In the genomic region with DNA sequence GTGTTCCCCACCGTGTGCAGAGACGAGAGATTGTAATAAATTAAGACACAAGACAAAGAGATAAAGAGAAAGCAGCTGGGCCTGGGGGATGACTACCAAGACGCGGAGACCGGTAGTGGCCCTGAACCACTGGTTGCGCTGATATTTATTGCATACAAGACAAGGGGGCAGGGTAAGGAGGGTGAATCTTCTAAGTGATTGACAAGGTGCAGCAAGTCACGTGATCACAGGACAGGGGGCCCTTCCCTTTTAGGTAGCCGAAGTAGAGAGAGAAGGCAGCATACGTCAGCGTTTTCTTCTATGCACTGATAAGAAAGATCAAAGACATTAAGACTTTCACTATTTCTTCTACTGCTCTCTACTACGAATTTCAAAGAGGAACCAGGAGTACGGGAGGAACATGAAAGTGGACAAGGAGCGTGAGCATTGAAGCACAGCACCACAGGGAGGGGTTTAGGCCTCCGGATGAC, we compare ENCODE assay signal across 18 cellular contexts. TPM values are rescaled to one million over a fixed set of nuclear protein-coding genes. Genes with fewer than 3 reads are reported as not detected.
DNase-seq lines count a peak whose midpoint lies in the region; ATAC-seq and TF ChIP-seq lines count a peak whose summit lies in the region.
"Not testable (repeated sequence)": the region's sequence is repeated elsewhere in the genome, so short reads cannot be mapped to it uniquely, and the experiment has no call there.
"Had no signal": no experiment of that assay in that cellular context is flagged by ENCODE, and none has a peak within 500 bp of the region (broad histone marks: within the 10 kb centered on the region; RNA-seq: fewer than 3 reads in every experiment).

No MANE protein-coding gene starts in this region.

- not testable (repeated sequence) for H3K4me3 ChIP-seq in GM23338

- H3K4me1 ChIP-seq in GM23338 (ENCODE audit: insufficient read depth) = peaks cover 24% of the 10 kb centered on the region

- not testable (repeated sequence) for H3K27me3 ChIP-seq in CD4-positive, alpha-beta T cell (ENCODE audit: control insufficient read depth, insufficient read depth, low read length); GM23338 (ENCODE audit: insufficient read depth)

- peaks cover 36% of the 10 kb centered on the region for H3F3A ChIP-seq in GM23338 (replicated peaks; ENCODE audit: low read depth)

- H3K27ac ChIP-seq in CD4-positive, alpha-beta T cell (ENCODE audit: low read depth, low read length); GM23338 (ENCODE audit: low read depth): not testable (repeated sequence)

- peaks cover 30% of the 10 kb centered on the region for H3K36me3 Mint-ChIP-seq in CD4-positive, alpha-beta T cell (ENCODE audit: low read depth)
- H3K36me3 Mint-ChIP-seq in GM23338 (ENCODE audit: low read depth); activated CD4-positive, alpha-beta T cell treated with anti-CD3 and anti-CD28 coated beads, Interleukin-2, amount 10 ng/mL, durations not matched to agents 7 days and 5 days (ENCODE audit: low read depth); activated naive CD4-positive, alpha-beta T cell treated with anti-CD3 and anti-CD28 coated beads for 36 hours (ENCODE audit: low read depth); nephron progenitor cell (ENCODE audit: low read depth): not testable (repeated sequence)

- not testable (repeated sequence) for H3K9me3 ChIP-seq in CD4-positive, alpha-beta T cell (ENCODE audit: control insufficient read depth, low read length)

- not testable (repeated sequence) for H3K9me2 ChIP-seq in GM23338 (ENCODE audit: insufficient read depth)

- H3K4me3 Mint-ChIP-seq in CD4-positive, alpha-beta T cell = peak overlapping the region; percentile 80
- H3K4me3 Mint-ChIP-seq in GM23338 = not testable (repeated sequence)
- H3K4me3 Mint-ChIP-seq in activated CD4-positive, alpha-beta T cell treated with anti-CD3 and anti-CD28 coated beads, Interleukin-2, amount 10 ng/mL, durations not matched to agents 7 days and 5 days = peak overlapping the region; percentile 53
- H3K4me3 Mint-ChIP-seq in activated naive CD4-positive, alpha-beta T cell treated with anti-CD3 and anti-CD28 coated beads for 36 hours = peak overlapping the region; percentile 63
- peak overlapping the region; percentile 59 for H3K4me3 Mint-ChIP-seq in nephron progenitor cell
- H3K4me3 Mint-ChIP-seq in stimulated activated naive CD8-positive, alpha-beta T cell treated with anti-CD3 and anti-CD28 coated beads, Interleukin-15, amount 100 ng/mL, for 72 hours = peak overlapping the region; percentile 56 to 62

- not testable (repeated sequence) for H4K20me1 ChIP-seq in GM23338 (replicated peaks; ENCODE audit: insufficient read depth)

- H3K27me3 Mint-ChIP-seq in CD4-positive, alpha-beta T cell; GM23338 (ENCODE audit: insufficient read depth, low read depth, poor library complexity); activated CD4-positive, alpha-beta T cell treated with anti-CD3 and anti-CD28 coated beads, Interleukin-2, amount 10 ng/mL, durations not matched to agents 7 days and 5 days; activated naive CD4-positive, alpha-beta T cell treated with anti-CD3 and anti-CD28 coated beads for 36 hours (ENCODE audit: low read depth); nephron progenitor cell (ENCODE audit: low read depth, poor library complexity); stimulated activated naive CD8-positive, alpha-beta T cell treated with anti-CD3 and anti-CD28 coated beads, Interleukin-15, amount 100 ng/mL, for 72 hours: not testable (repeated sequence)

- not testable (repeated sequence) for ATAC-seq in CD4-positive, alpha-beta T cell (ENCODE audit: poor library complexity); GM23338; stimulated activated naive CD8-positive, alpha-beta T cell treated with anti-CD3 and anti-CD28 coated beads, Interleukin-15, amount 100 ng/mL, for 72 hours

- POLR2A ChIA-PET in CD4-positive, alpha-beta T cell (lab: Charles Lee) = interaction anchor here (0.5 to 0.6 kb wide), 2 partner anchors 13 to 19 kb away, joined by 3 read pairs; no protein-coding TSS in a partner anchor
- POLR2A ChIA-PET in activated CD4-positive, alpha-beta T cell treated with anti-CD3 and anti-CD28 coated beads, Interleukin-2, amount 10 ng/mL, durations not matched to agents 7 days and 5 days (lab: Charles Lee) = not testable (repeated sequence)

- CTCF ChIA-PET in CD4-positive, alpha-beta T cell (lab: Charles Lee); activated naive CD4-positive, alpha-beta T cell treated with anti-CD3 and anti-CD28 coated beads for 36 hours (lab: Charles Lee): not testable (repeated sequence)
- CTCF ChIA-PET in activated CD4-positive, alpha-beta T cell treated with anti-CD3 and anti-CD28 coated beads, Interleukin-2, amount 10 ng/mL, durations not matched to agents 7 days and 5 days (lab: Charles Lee) = interaction anchor here (0.8 to 4.7 kb wide), 2 partner anchors 12 to 23 kb away, joined by 3 to 19 read pairs; no protein-coding TSS in a partner anchor

- intact Hi-C loops in CD4-positive, alpha-beta T cell (cut with DNase I, micrococcal nuclease) = not testable (repeated sequence)
- intact Hi-C loops in activated naive CD4-positive, alpha-beta T cell treated with anti-CD3 and anti-CD28 coated beads for 36 hours (cut with micrococcal nuclease) = loop anchor here (5.0 to 10.0 kb wide), 2 partner anchors 150 to 512 kb away; a partner anchor contains a TSS

- H3K4me1 Mint-ChIP-seq in CD4-positive, alpha-beta T cell (ENCODE audit: low read depth) = peaks cover 64% of the 10 kb centered on the region
- H3K4me1 Mint-ChIP-seq in GM23338 (peaks cover 40% of the 10 kb centered on the region), nephron progenitor cell (peaks cover 66% of the 10 kb centered on the region)
- H3K4me1 Mint-ChIP-seq in activated CD4-positive, alpha-beta T cell treated with anti-CD3 and anti-CD28 coated beads, Interleukin-2, amount 10 ng/mL, durations not matched to agents 7 days and 5 days = peaks cover 68% of the 10 kb centered on the region
- peaks cover 70% of the 10 kb centered on the region for H3K4me1 Mint-ChIP-seq in activated naive CD4-positive, alpha-beta T cell treated with anti-CD3 and anti-CD28 coated beads for 36 hours (ENCODE audit: low read depth)
- H3K4me1 Mint-ChIP-seq in stimulated activated naive CD8-positive, alpha-beta T cell treated with anti-CD3 and anti-CD28 coated beads, Interleukin-15, amount 100 ng/mL, for 72 hours = peaks cover 82% of the 10 kb centered on the region

- peak in 3 of 10 experiments; percentile 27 to 60 (median 36) for DNase-seq in CD4-positive, alpha-beta T cell
- not testable (repeated sequence) for DNase-seq in GM23338 (ENCODE audit: low spot score); nephron progenitor cell
- peak; percentile 53 for DNase-seq in T follicular helper cell (ENCODE audit: low read depth)
- DNase-seq in activated CD4-positive, alpha-beta T cell treated with anti-CD3 and anti-CD28 coated beads, Interleukin-2, amount 10 ng/mL, durations not matched to agents 7 days and 5 days = peak; percentile 61
- peak; percentile 72 for DNase-seq in activated naive CD4-positive, alpha-beta T cell treated with anti-CD3 and anti-CD28 coated beads for 36 hours
- peak; percentile 24 for DNase-seq in effector CD8-positive, alpha-beta T cell (lab: John Stamatoyannopoulos, UW)
- DNase-seq in stimulated activated naive CD8-positive, alpha-beta T cell treated with anti-CD3 and anti-CD28 coated beads, Interleukin-15, amount 100 ng/mL, for 72 hours = peak in 1 of 2 donors; percentile 72

- H3K36me3 ChIP-seq in GM23338 (ENCODE audit: insufficient read depth) = not testable (repeated sequence)

- TF ChIP-seq CTCF in CD4-positive, alpha-beta T cell (IDR thresholded peaks at IDR 0.05); GM23338 (conservative IDR thresholded peaks at IDR 0.05; ENCODE audit: low read depth in 2 of 2); nephron progenitor cell (IDR thresholded peaks at IDR 0.05): not testable (repeated sequence)

- peak overlapping the region; percentile 83 for H3K27ac Mint-ChIP-seq in CD4-positive, alpha-beta T cell
- H3K27ac Mint-ChIP-seq in GM23338 = peak overlapping the region; percentile 51; the same call in 1 of the 2 replicates
- H3K27ac Mint-ChIP-seq in activated CD4-positive, alpha-beta T cell treated with anti-CD3 and anti-CD28 coated beads, Interleukin-2, amount 10 ng/mL, durations not matched to agents 7 days and 5 days = peak overlapping the region; percentile 91
- H3K27ac Mint-ChIP-seq in activated naive CD4-positive, alpha-beta T cell treated with anti-CD3 and anti-CD28 coated beads for 36 hours = peak overlapping the region; percentile 85
- H3K27ac Mint-ChIP-seq in nephron progenitor cell = peak overlapping the region; percentile 44
- H3K27ac Mint-ChIP-seq in stimulated activated naive CD8-positive, alpha-beta T cell treated with anti-CD3 and anti-CD28 coated beads, Interleukin-15, amount 100 ng/mL, for 72 hours = peak overlapping the region; percentile 7 to 17

- peaks cover 13% of the 10 kb centered on the region for H3K79me2 ChIP-seq in GM23338 (replicated peaks; ENCODE audit: insufficient read depth)

- H3K9me3 Mint-ChIP-seq in CD4-positive, alpha-beta T cell; GM23338; activated CD4-positive, alpha-beta T cell treated with anti-CD3 and anti-CD28 coated beads, Interleukin-2, amount 10 ng/mL, durations not matched to agents 7 days and 5 days; activated naive CD4-positive, alpha-beta T cell treated with anti-CD3 and anti-CD28 coated beads for 36 hours; nephron progenitor cell; stimulated activated naive CD8-positive, alpha-beta T cell treated with anti-CD3 and anti-CD28 coated beads, Interleukin-15, amount 100 ng/mL, for 72 hours: not testable (repeated sequence)

- 0 out of 2 replicates have a peak overlapping the region, but pooled peaks have one; percentile 52 for H2AFZ ChIP-seq in GM23338

- not testable (repeated sequence) for H3K4me2 ChIP-seq in GM23338

RNA-seq across cellular contexts. Expression of a gene that starts 3.5 kb away (rescaled TPM):
- total RNA-seq in CD4-positive, alpha-beta T cell = 10 to 100 TPM; 29.0 to 30.8 TPM
- total RNA-seq in GM23338 (2014; rRNA removed; shearing (Covaris generic)) = 36.8 and 42.3 TPM in 2 replicates
- polyA plus RNA-seq in GM23338 (2016; fragmentation: Nextera tagmentation; extraction: Ambion mirVana) = 6.3 and 6.7 TPM in 2 replicates
- total RNA-seq in activated CD4-positive, alpha-beta T cell treated with anti-CD3 and anti-CD28 coated beads, Interleukin-2, amount 10 ng/mL, durations not matched to agents 7 days and 5 days = 10 to 100 TPM; 34.7 to 38.1 TPM
- total RNA-seq in activated naive CD4-positive, alpha-beta T cell treated with anti-CD3 and anti-CD28 coated beads for 36 hours = 10 to 100 TPM; 21.9 to 22.5 TPM

RNA-seq across cellular contexts. Expression of a gene that starts 3.7 kb away (rescaled TPM):
- total RNA-seq in CD4-positive, alpha-beta T cell = 100 to 1,000 TPM; 565 to 575 TPM
- total RNA-seq in GM23338 (2014; rRNA removed; shearing (Covaris generic)) = 30.7 and 35.8 TPM in 2 replicates
- polyA plus RNA-seq in GM23338 (2016; fragmentation: Nextera tagmentation; extraction: Ambion mirVana) = 40.1 and 43.9 TPM in 2 replicates
- 100 to 1,000 TPM; 727 to 775 TPM for total RNA-seq in activated CD4-positive, alpha-beta T cell treated with anti-CD3 and anti-CD28 coated beads, Interleukin-2, amount 10 ng/mL, durations not matched to agents 7 days and 5 days
- total RNA-seq in activated naive CD4-positive, alpha-beta T cell treated with anti-CD3 and anti-CD28 coated beads for 36 hours = 100 to 1,000 TPM; 309 to 320 TPM

RNA-seq across cellular contexts. Expression of a gene that starts 17.5 kb away (rescaled TPM):
- total RNA-seq in CD4-positive, alpha-beta T cell = 100 to 1,000 TPM; 122 to 140 TPM
- total RNA-seq in GM23338 (2014; rRNA removed; shearing (Covaris generic)) = 64.8 and 83.4 TPM in 2 replicates
- polyA plus RNA-seq in GM23338 (2016; fragmentation: Nextera tagmentation; extraction: Ambion mirVana) = 117 and 122 TPM in 2 replicates
- total RNA-seq in activated CD4-positive, alpha-beta T cell treated with anti-CD3 and anti-CD28 coated beads, Interleukin-2, amount 10 ng/mL, durations not matched to agents 7 days and 5 days = 100 to 1,000 TPM in 1 of 2 experiments, 10 to 100 TPM in 1; 85.9 to 105 TPM
- 10 to 100 TPM; 28.2 to 32.2 TPM for total RNA-seq in activated naive CD4-positive, alpha-beta T cell treated with anti-CD3 and anti-CD28 coated beads for 36 hours

RNA-seq across cellular contexts. Expression of a gene that starts 19.3 kb away (rescaled TPM):
- total RNA-seq in CD4-positive, alpha-beta T cell = 1 to 10 TPM; 1.3 to 1.6 TPM
- 7.7 and 8.8 TPM in 2 replicates for total RNA-seq in GM23338 (2014; rRNA removed; shearing (Covaris generic))
- polyA plus RNA-seq in GM23338 (2016; fragmentation: Nextera tagmentation; extraction: Ambion mirVana) = 2.2 and 2.3 TPM in 2 replicates
- total RNA-seq in activated CD4-positive, alpha-beta T cell treated with anti-CD3 and anti-CD28 coated beads, Interleukin-2, amount 10 ng/mL, durations not matched to agents 7 days and 5 days = 10 to 100 TPM; 11.2 to 12.5 TPM
- under 1 TPM; 0.41 to 0.47 TPM for total RNA-seq in activated naive CD4-positive, alpha-beta T cell treated with anti-CD3 and anti-CD28 coated beads for 36 hours

RNA-seq across cellular contexts. Expression of a gene that starts 22.3 kb away (rescaled TPM):
- total RNA-seq in CD4-positive, alpha-beta T cell = not detected
- total RNA-seq in GM23338 (2014; rRNA removed; shearing (Covaris generic)) = not detected in 2 replicates
- polyA plus RNA-seq in GM23338 (2016; fragmentation: Nextera tagmentation; extraction: Ambion mirVana) = not detected in 2 replicates
- under 1 TPM in 1 of 2 experiments, not detected in 1; 0.23 TPM for total RNA-seq in activated CD4-positive, alpha-beta T cell treated with anti-CD3 and anti-CD28 coated beads, Interleukin-2, amount 10 ng/mL, durations not matched to agents 7 days and 5 days
- not detected for total RNA-seq in activated naive CD4-positive, alpha-beta T cell treated with anti-CD3 and anti-CD28 coated beads for 36 hours
- total RNA-seq: A673, adrenal gland, breast epithelium, left colon, mesenteric fat pad, NCI-H460, pulmonary artery endothelial cell, subcutaneous adipose tissue, urinary bladder had no signal
- polyA plus RNA-seq: adrenal gland, SK-N-SH, urinary bladder had no signal

Comparison
In these comparisons a context has a peak if more than half of its experiments do, and no peak if none do; other contexts are left out.
1. H3K27ac Mint-ChIP-seq: peak in every context shown above with its lines; median percentile 91 in activated CD4-positive, alpha-beta T cell treated with anti-CD3 and anti-CD28 coated beads, Interleukin-2, amount 10 ng/mL, durations not matched to agents 7 days and 5 days; 85 in activated naive CD4-positive, alpha-beta T cell treated with anti-CD3 and anti-CD28 coated beads for 36 hours; 83 in CD4-positive, alpha-beta T cell; 51 in GM23338; 44 in nephron progenitor cell; 12 in stimulated activated naive CD8-positive, alpha-beta T cell treated with anti-CD3 and anti-CD28 coated beads, Interleukin-15, amount 100 ng/mL, for 72 hours.